ENCODE assay signal across 16 cellular contexts in the genomic region with DNA sequence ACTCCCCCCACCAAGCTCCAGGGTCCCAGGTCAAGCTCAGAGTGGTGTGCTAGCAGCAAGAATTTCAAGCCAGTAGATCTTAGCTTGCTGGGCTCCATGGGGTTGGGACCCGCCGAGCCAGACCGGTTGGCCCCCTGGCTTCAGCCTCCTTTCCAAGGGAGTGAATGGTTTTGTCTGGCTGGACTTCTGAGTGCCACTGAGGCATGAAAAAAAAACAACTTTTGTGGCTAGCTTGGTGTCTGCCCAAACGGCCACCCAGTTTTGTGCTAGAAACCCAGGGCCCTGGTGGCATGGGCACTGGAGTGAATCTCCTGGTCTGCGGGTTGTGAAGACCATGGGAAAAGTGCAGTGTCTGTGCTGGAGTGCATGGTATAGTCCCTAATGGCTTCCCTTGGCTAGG.
DNase-seq lines count a peak whose midpoint lies in the region; ATAC-seq and TF ChIP-seq lines count a peak whose summit lies in the region.
"Had no signal": no experiment of that assay in that cellular context is flagged by ENCODE, and none has a peak within 500 bp of the region (broad histone marks: within the 10 kb centered on the region; RNA-seq: fewer than 3 reads in every experiment).

No MANE protein-coding gene starts in this region.

- no peak for TF ChIP-seq POLR2A in spleen (IDR thresholded peaks at IDR 0.05)

- H3K4me3 ChIP-seq in CD8-positive, alpha-beta memory T cell (ENCODE audit: low read length) = no peak overlapping the region
- no peak overlapping the region for H3K4me3 ChIP-seq in spleen
- H3K4me3 ChIP-seq: GM23338 had no signal

- H3K4me3 Mint-ChIP-seq in activated naive CD8-positive, alpha-beta T cell = no peak overlapping the region
- no peak overlapping the region for H3K4me3 Mint-ChIP-seq in activated naive CD8-positive, alpha-beta T cell treated with anti-CD3 and anti-CD28 coated beads for 36 hours
- H3K4me3 Mint-ChIP-seq in CD8-positive, alpha-beta memory T cell = no peak overlapping the region
- no peak overlapping the region for H3K4me3 Mint-ChIP-seq in activated CD8-positive, alpha-beta T cell treated with anti-CD3 and anti-CD28 coated beads, Interleukin-2, amount 10 ng/mL, durations not matched to agents 7 days and 5 days
- H3K4me3 Mint-ChIP-seq in WTC11 = no peak overlapping the region
- H3K4me3 Mint-ChIP-seq: GM23338 had no signal

- H3K9me3 Mint-ChIP-seq in activated naive CD8-positive, alpha-beta T cell (ENCODE audit: low read depth) = no peaks in the 10 kb centered on the region
- peaks cover 4% of the 10 kb centered on the region for H3K9me3 Mint-ChIP-seq in activated naive CD8-positive, alpha-beta T cell treated with anti-CD3 and anti-CD28 coated beads for 36 hours
- H3K9me3 Mint-ChIP-seq in CD8-positive, alpha-beta memory T cell = no peaks in the 10 kb centered on the region
- no peaks in the 10 kb centered on the region for H3K9me3 Mint-ChIP-seq in activated CD8-positive, alpha-beta T cell treated with anti-CD3 and anti-CD28 coated beads, Interleukin-2, amount 10 ng/mL, durations not matched to agents 7 days and 5 days (ENCODE audit: insufficient read depth)
- no peaks in the 10 kb centered on the region for H3K9me3 Mint-ChIP-seq in WTC11
- H3K9me3 Mint-ChIP-seq: GM23338 had no signal

- POLR2A ChIA-PET in CD8-positive, alpha-beta memory T cell (lab: Charles Lee) = no interaction called here
- POLR2A ChIA-PET in activated CD8-positive, alpha-beta T cell treated with anti-CD3 and anti-CD28 coated beads, Interleukin-2, amount 10 ng/mL, durations not matched to agents 7 days and 5 days (lab: Charles Lee) = no interaction called here
- POLR2A ChIA-PET in WTC11 (lab: Charles Lee) = no interaction called here

- no peak for DNase-seq in activated naive CD8-positive, alpha-beta T cell treated with anti-CD3 and anti-CD28 coated beads for 36 hours
- DNase-seq in CD8-positive, alpha-beta memory T cell = no peak
- DNase-seq in activated CD8-positive, alpha-beta T cell treated with anti-CD3 and anti-CD28 coated beads, Interleukin-2, amount 10 ng/mL, durations not matched to agents 7 days and 5 days = no peak
- peak; percentile 70 for DNase-seq in spleen
- DNase-seq in WTC11 (ENCODE audit: low spot score) = no peak
- no peak for DNase-seq in activated CD8-positive, alpha-beta memory T cell treated with anti-CD3 and anti-CD28 coated beads for 24 hours
- no peak for DNase-seq in globus pallidus (ENCODE audit: low spot score)
- DNase-seq: DMS79 treated with DMSO at 0.1 percent for 48 hours, KBM-7, NCI-H1417 treated with DMSO at 0.1 percent for 48 hours, NCI-H1930, NCI-H2171, NCI-H446, NCI-H69 had no signal

- intact Hi-C loops in spleen (cut with DNase I; ENCODE audit: low total_unique reads) = no loop called here

- H3K36me3 ChIP-seq in CD8-positive, alpha-beta memory T cell (ENCODE audit: insufficient read depth, low read length) = no peaks in the 10 kb centered on the region
- no peaks in the 10 kb centered on the region for H3K36me3 ChIP-seq in spleen

- H3K9me3 ChIP-seq in CD8-positive, alpha-beta memory T cell (ENCODE audit: low read length) = no peaks in the 10 kb centered on the region
- no peaks in the 10 kb centered on the region for H3K9me3 ChIP-seq in spleen

- CTCF ChIA-PET in CD8-positive, alpha-beta memory T cell (lab: Charles Lee) = no interaction called here
- CTCF ChIA-PET in activated CD8-positive, alpha-beta T cell treated with anti-CD3 and anti-CD28 coated beads, Interleukin-2, amount 10 ng/mL, durations not matched to agents 7 days and 5 days (lab: Charles Lee) = no interaction called here
- CTCF ChIA-PET in WTC11 (lab: Charles Lee) = no interaction called here

- peaks cover 15% of the 10 kb centered on the region for H3K4me1 ChIP-seq in CD8-positive, alpha-beta memory T cell (ENCODE audit: insufficient read depth, low read length)
- H3K4me1 ChIP-seq in spleen = peaks cover 0 to 41% (median 23%) of the 10 kb centered on the region in 6 donors

- no peak for TF ChIP-seq CTCF in spleen (IDR thresholded peaks at IDR 0.05 in 8 of 11, conservative IDR thresholded peaks at IDR 0.05 in 3 of 11)
- TF ChIP-seq CTCF in WTC11 (IDR thresholded peaks at IDR 0.05) = no peak

- H3K27me3 ChIP-seq in CD8-positive, alpha-beta memory T cell (ENCODE audit: insufficient read depth, low read length, poor library complexity, severe bottlenecking) = no peaks in the 10 kb centered on the region
- H3K27me3 ChIP-seq in spleen (replicated peaks in 1 of 7) = peaks cover 0 to 5% (median 0%) of the 10 kb centered on the region in 7 donors

- peaks cover 47% of the 10 kb centered on the region for H3K4me1 Mint-ChIP-seq in activated naive CD8-positive, alpha-beta T cell (ENCODE audit: low read depth)
- peaks cover 33% of the 10 kb centered on the region for H3K4me1 Mint-ChIP-seq in activated naive CD8-positive, alpha-beta T cell treated with anti-CD3 and anti-CD28 coated beads for 36 hours
- H3K4me1 Mint-ChIP-seq in CD8-positive, alpha-beta memory T cell = peaks cover 28 to 66% (median 34%) of the 10 kb centered on the region in 3 donors
- peaks cover 35% of the 10 kb centered on the region for H3K4me1 Mint-ChIP-seq in activated CD8-positive, alpha-beta T cell treated with anti-CD3 and anti-CD28 coated beads, Interleukin-2, amount 10 ng/mL, durations not matched to agents 7 days and 5 days (ENCODE audit: low read depth)
- peaks cover 27% of the 10 kb centered on the region for H3K4me1 Mint-ChIP-seq in WTC11

- no peaks in the 10 kb centered on the region for H3K27me3 Mint-ChIP-seq in activated naive CD8-positive, alpha-beta T cell
- no peaks in the 10 kb centered on the region for H3K27me3 Mint-ChIP-seq in activated naive CD8-positive, alpha-beta T cell treated with anti-CD3 and anti-CD28 coated beads for 36 hours
- H3K27me3 Mint-ChIP-seq in CD8-positive, alpha-beta memory T cell = no peaks in the 10 kb centered on the region
- H3K27me3 Mint-ChIP-seq in activated CD8-positive, alpha-beta T cell treated with anti-CD3 and anti-CD28 coated beads, Interleukin-2, amount 10 ng/mL, durations not matched to agents 7 days and 5 days (ENCODE audit: low read depth) = no peaks in the 10 kb centered on the region
- H3K27me3 Mint-ChIP-seq in WTC11 (ENCODE audit: low read depth) = no peaks in the 10 kb centered on the region

- H3K36me3 Mint-ChIP-seq in activated naive CD8-positive, alpha-beta T cell = peaks cover 10% of the 10 kb centered on the region
- H3K36me3 Mint-ChIP-seq in activated naive CD8-positive, alpha-beta T cell treated with anti-CD3 and anti-CD28 coated beads for 36 hours = peaks cover 26% of the 10 kb centered on the region
- H3K36me3 Mint-ChIP-seq in CD8-positive, alpha-beta memory T cell = peaks cover 0 to 2% (median 0%) of the 10 kb centered on the region in 3 donors
- H3K36me3 Mint-ChIP-seq in activated CD8-positive, alpha-beta T cell treated with anti-CD3 and anti-CD28 coated beads, Interleukin-2, amount 10 ng/mL, durations not matched to agents 7 days and 5 days (ENCODE audit: low read depth) = peaks cover 13% of the 10 kb centered on the region
- no peaks in the 10 kb centered on the region for H3K36me3 Mint-ChIP-seq in WTC11

- WGBS in spleen, 5 donors = 75 to 91% (median 81%) methylated on average over 2 to 5 of the region's 5 CpGs

- H3K27ac Mint-ChIP-seq in activated naive CD8-positive, alpha-beta T cell = peak overlapping the region; percentile 34
- H3K27ac Mint-ChIP-seq in activated naive CD8-positive, alpha-beta T cell treated with anti-CD3 and anti-CD28 coated beads for 36 hours = no peak overlapping the region
- peak overlapping the region; percentile 19 to 86 (median 70) for H3K27ac Mint-ChIP-seq in CD8-positive, alpha-beta memory T cell
- H3K27ac Mint-ChIP-seq in activated CD8-positive, alpha-beta T cell treated with anti-CD3 and anti-CD28 coated beads, Interleukin-2, amount 10 ng/mL, durations not matched to agents 7 days and 5 days = peak overlapping the region; percentile 20
- H3K27ac Mint-ChIP-seq in WTC11 = no peak overlapping the region
- H3K27ac Mint-ChIP-seq: GM23338 had no signal

- ATAC-seq in activated CD8-positive, alpha-beta T cell treated with anti-CD3 and anti-CD28 coated beads, Interleukin-2, amount 10 ng/mL, durations not matched to agents 7 days and 5 days = no peak
- no peak for ATAC-seq in WTC11
- ATAC-seq: GM23338 had no signal

- H3K27ac ChIP-seq in CD8-positive, alpha-beta memory T cell (ENCODE audit: low read depth, low read length) = no peak overlapping the region
- peak overlapping the region in 4 of 8 donors; percentile 64 to 83 (median 79) for H3K27ac ChIP-seq in spleen

TF ChIP-seq in WTC11, 78 proteins besides CTCF, POLR2A, EP300 and RAD21 (continues in another document):
- no peak for TF ChIP-seq ESRRA (CRISPR knock-in tag; IDR thresholded peaks at IDR 0.05; ENCODE audit: borderline replicate concordance)
- no peak for TF ChIP-seq SP1 (CRISPR knock-in tag; conservative IDR thresholded peaks at IDR 0.05)
- TF ChIP-seq, protein P1, sequence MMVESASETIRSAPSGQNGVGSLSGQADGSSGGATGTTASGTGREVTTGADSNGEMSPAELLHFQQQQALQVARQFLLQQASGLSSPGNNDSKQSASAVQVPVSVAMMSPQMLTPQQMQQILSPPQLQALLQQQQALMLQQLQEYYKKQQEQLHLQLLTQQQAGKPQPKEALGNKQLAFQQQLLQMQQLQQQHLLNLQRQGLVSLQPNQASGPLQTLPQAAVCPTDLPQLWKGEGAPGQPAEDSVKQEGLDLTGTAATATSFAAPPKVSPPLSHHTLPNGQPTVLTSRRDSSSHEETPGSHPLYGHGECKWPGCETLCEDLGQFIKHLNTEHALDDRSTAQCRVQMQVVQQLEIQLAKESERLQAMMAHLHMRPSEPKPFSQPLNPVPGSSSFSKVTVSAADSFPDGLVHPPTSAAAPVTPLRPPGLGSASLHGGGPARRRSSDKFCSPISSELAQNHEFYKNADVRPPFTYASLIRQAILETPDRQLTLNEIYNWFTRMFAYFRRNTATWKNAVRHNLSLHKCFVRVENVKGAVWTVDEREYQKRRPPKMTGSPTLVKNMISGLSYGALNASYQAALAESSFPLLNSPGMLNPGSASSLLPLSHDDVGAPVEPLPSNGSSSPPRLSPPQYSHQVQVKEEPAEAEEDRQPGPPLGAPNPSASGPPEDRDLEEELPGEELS (CRISPR knock-in tag; IDR thresholded peaks at IDR 0.05) = no peak
- TF ChIP-seq PRRX2 (CRISPR knock-in tag; IDR thresholded peaks at IDR 0.05) = no peak
- TF ChIP-seq, protein P2, sequence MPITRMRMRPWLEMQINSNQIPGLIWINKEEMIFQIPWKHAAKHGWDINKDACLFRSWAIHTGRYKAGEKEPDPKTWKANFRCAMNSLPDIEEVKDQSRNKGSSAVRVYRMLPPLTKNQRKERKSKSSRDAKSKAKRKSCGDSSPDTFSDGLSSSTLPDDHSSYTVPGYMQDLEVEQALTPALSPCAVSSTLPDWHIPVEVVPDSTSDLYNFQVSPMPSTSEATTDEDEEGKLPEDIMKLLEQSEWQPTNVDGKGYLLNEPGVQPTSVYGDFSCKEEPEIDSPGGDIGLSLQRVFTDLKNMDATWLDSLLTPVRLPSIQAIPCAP (CRISPR knock-in tag; IDR thresholded peaks at IDR 0.05) = no peak
- TF ChIP-seq EMX1 (CRISPR knock-in tag; IDR thresholded peaks at IDR 0.05) = no peak
- no peak for TF ChIP-seq SMAD3 (CRISPR knock-in tag; IDR thresholded peaks at IDR 0.05; ENCODE audit: borderline replicate concordance)

Comparison
In these comparisons a context has a peak if more than half of its experiments do, and no peak if none do; other contexts are left out.
1. H3K27ac Mint-ChIP-seq: peak in activated naive CD8-positive, alpha-beta T cell (single experiment), CD8-positive, alpha-beta memory T cell (8 of 8) and activated CD8-positive, alpha-beta T cell treated with anti-CD3 and anti-CD28 coated beads, Interleukin-2, amount 10 ng/mL, durations not matched to agents 7 days and 5 days (single experiment); none in activated naive CD8-positive, alpha-beta T cell treated with anti-CD3 and anti-CD28 coated beads for 36 hours (single experiment) and WTC11 (single experiment).